8 cellular contexts compared by ENCODE assay signal in genomic region chr2:120012363-120012762, GRCh38. TPM values are rescaled to one million over a fixed set of nuclear protein-coding genes. Genes with fewer than 3 reads are reported as not detected.
DNase-seq lines count a peak whose midpoint lies in the region; ATAC-seq and TF ChIP-seq lines count a peak whose summit lies in the region.

No MANE protein-coding gene starts in this region.

- H3K4ac ChIP-seq in mesenchymal stem cell (ENCODE audit: low read depth in 1 of 2, low read length in 2 of 2): no peak overlapping the region

- H3K14ac ChIP-seq in mesenchymal stem cell (ENCODE audit: low read length in 2 of 2): no peak overlapping the region

- no peak overlapping the region for H2BK12ac ChIP-seq in mesenchymal stem cell (ENCODE audit: low read length in 2 of 2)

- peaks cover 0 to 26% (median 7%) of the 10 kb centered on the region in 9 donors for H3K4me1 ChIP-seq in heart right ventricle
- no peaks in the 10 kb centered on the region for H3K4me1 ChIP-seq in ascending aorta
- peaks cover 3% of the 10 kb centered on the region for H3K4me1 ChIP-seq in mesenchymal stem cell (ENCODE audit: control insufficient read depth, insufficient read depth, low read depth, low read length)
- H3K4me1 ChIP-seq in aorta (ENCODE audit: control insufficient read depth in 1 of 2, insufficient read depth in 2 of 2, low read length in 2 of 2): no peaks in the 10 kb centered on the region

- peak overlapping the region; percentile 89 for H3K9ac ChIP-seq in mesenchymal stem cell (ENCODE audit: low read length)

- no peaks in the 10 kb centered on the region for H3K36me3 ChIP-seq in heart right ventricle
- no peaks in the 10 kb centered on the region for H3K36me3 ChIP-seq in ascending aorta
- no peaks in the 10 kb centered on the region for H3K36me3 ChIP-seq in mesenchymal stem cell (ENCODE audit: control insufficient read depth in 1 of 2, insufficient read depth in 2 of 2, low read depth in 1 of 2, low read length in 2 of 2)
- no peaks in the 10 kb centered on the region for H3K36me3 ChIP-seq in aorta (ENCODE audit: control insufficient read depth in 1 of 2, insufficient read depth in 2 of 2, low read length in 1 of 2)

- H4K8ac ChIP-seq in mesenchymal stem cell (ENCODE audit: low read length): no peak overlapping the region

- H3K9me3 ChIP-seq in heart right ventricle (no peaks in the 10 kb centered on the region), ascending aorta (no peaks in the 10 kb centered on the region), mesenchymal stem cell (ENCODE audit: control insufficient read depth, low read length) (no peaks in the 10 kb centered on the region), aorta (ENCODE audit: control insufficient read depth, low read length) (no peaks in the 10 kb centered on the region)

- no peak overlapping the region for H2BK120ac ChIP-seq in mesenchymal stem cell (ENCODE audit: low read depth, low read length)

- WGBS in heart right ventricle, 2 donors: 31 to 32% methylated on average over 8 of the region's 8 CpGs
- WGBS in mesenchymal stem cell: 49% methylated on average over 8 of the region's 8 CpGs
- WGBS in aorta, 2 donors: 20 to 24% methylated on average over 8 of the region's 8 CpGs

- H3K27ac ChIP-seq in heart right ventricle: peak overlapping the region in 8 of 10 donors; percentile 80 to 90 (median 86)
- H3K27ac ChIP-seq in ascending aorta: peak overlapping the region; percentile 88 to 91
- H3K27ac ChIP-seq in mesenchymal stem cell (ENCODE audit: low read length, poor library complexity, severe bottlenecking): no peak overlapping the region
- H3K27ac ChIP-seq in aorta (ENCODE audit: low read depth in 1 of 2, low read length in 2 of 2): no peak overlapping the region

- no peak for DNase-seq in heart right ventricle
- no peak for DNase-seq in left cardiac atrium
- DNase-seq in ascending aorta (ENCODE audit: low spot score in 2 of 2): no peak
- DNase-seq in mesenchymal stem cell: no peak
- DNase-seq in aorta: no peak
- DNase-seq in SIG-M5 (lab: John Stamatoyannopoulos, UW): no peak
- no peak for DNase-seq in kidney glomerular epithelial cell (lab: John Stamatoyannopoulos, UW)

- TF ChIP-seq CTCF in heart right ventricle (IDR thresholded peaks at IDR 0.05): no peak
- TF ChIP-seq CTCF in ascending aorta (IDR thresholded peaks at IDR 0.05): no peak

- intact Hi-C loops in heart right ventricle (cut with DNase I): loop anchor here in 1 of 10 donors (10.0 kb wide), 2 partner anchors 162 to 258 kb away; partner anchors contain the start of gene PTPN4
- intact Hi-C loops in left cardiac atrium (cut with DNase I): no loop called here
- intact Hi-C loops in ascending aorta (cut with DNase I): loop anchor here (2.0 to 10.0 kb wide), 4 partner anchors 212 to 646 kb away; partner anchors contain the start of genes C2orf76, DBI, PTPN4 and RALB
- intact Hi-C loops in aorta (cut with DNase I): loop anchor here in 1 of 2 donors (10.0 kb wide), 1 partner anchor 258 kb away; the partner anchor contains the start of gene PTPN4

- ATAC-seq in heart right ventricle (no peak), left cardiac atrium (no peak), aorta (ENCODE audit: low FRiP score) (no peak), GM21367 (IDR thresholded peaks at IDR 0.05; ENCODE audit: unreplicated experiment) (no peak)

- H2BK5ac ChIP-seq in mesenchymal stem cell (ENCODE audit: low read depth, low read length, poor library complexity, severe bottlenecking): no peak overlapping the region

- H3K18ac ChIP-seq in mesenchymal stem cell (ENCODE audit: low read depth in 1 of 2, low read length in 2 of 2): no peak overlapping the region

- H4K91ac ChIP-seq in mesenchymal stem cell (ENCODE audit: low read length): no peak overlapping the region

- peak overlapping the region; percentile 82 for H3K4me2 ChIP-seq in mesenchymal stem cell (ENCODE audit: low read length, poor library complexity, severe bottlenecking)

- H3K23ac ChIP-seq in mesenchymal stem cell (ENCODE audit: low read length in 2 of 2): no peak overlapping the region

- H2BK15ac ChIP-seq in mesenchymal stem cell (ENCODE audit: low read depth, poor library complexity, severe bottlenecking): no peak overlapping the region

- H3K27me3 ChIP-seq in heart right ventricle (peaks cover 0 to 9% (median 0%) of the 10 kb centered on the region in 7 donors), ascending aorta (no peaks in the 10 kb centered on the region), mesenchymal stem cell (ENCODE audit: control insufficient read depth in 1 of 2, insufficient read depth in 1 of 2, low read length in 2 of 2) (no peaks in the 10 kb centered on the region), aorta (ENCODE audit: control insufficient read depth in 1 of 2, insufficient read depth in 2 of 2, low read length in 1 of 2) (no peaks in the 10 kb centered on the region)

- no peak overlapping the region for H2AFZ ChIP-seq in mesenchymal stem cell (ENCODE audit: low read depth, low read length)

- H3K79me1 ChIP-seq in mesenchymal stem cell (replicated peaks; ENCODE audit: low read length, poor library complexity, severe bottlenecking): peaks cover 6% of the 10 kb centered on the region

- peak overlapping the region; percentile 57 to 98 (median 94) for H3K4me3 ChIP-seq in heart right ventricle
- H3K4me3 ChIP-seq in ascending aorta: peak overlapping the region; percentile 79 to 97
- peak overlapping the region in 1 of 2 experiments; percentile 89 for H3K4me3 ChIP-seq in mesenchymal stem cell (ENCODE audit: insufficient read depth in 1 of 2, low read depth in 1 of 2, low read length in 2 of 2)
- peak overlapping the region; percentile 63 to 93 for H3K4me3 ChIP-seq in aorta (ENCODE audit: low read length in 2 of 2)

- H2AK5ac ChIP-seq in mesenchymal stem cell (ENCODE audit: low read length, severe bottlenecking): no peak overlapping the region

RNA-seq across cellular contexts. Expression of gene EPB41L5, which starts 0.5 kb away (rescaled TPM):
- 10 to 100 TPM in 9 of 10 donors, 1 to 10 TPM in 1; 8.4 to 18.8 (median 14.3) TPM for total RNA-seq in heart right ventricle
- polyA plus RNA-seq in heart right ventricle: 1 to 10 TPM; 3.8 to 4.2 TPM
- total RNA-seq in left cardiac atrium: 10 to 100 TPM in 1 of 2 donors, 1 to 10 TPM in 1; 9.3 to 13.1 TPM
- total RNA-seq in ascending aorta: 11.7 TPM
- polyA plus RNA-seq in mesenchymal stem cell (2013, experiment 1 of 2): 9.8 TPM
- 9.7 TPM for polyA plus RNA-seq in mesenchymal stem cell (2013, experiment 2 of 2)
- 10 to 100 TPM; 18.2 to 21.8 TPM for total RNA-seq in aorta
- 1 to 10 TPM; 4.3 to 4.6 TPM for polyA plus RNA-seq in aorta

Comparison
In these comparisons a context has a peak if more than half of its experiments do, and no peak if none do; other contexts are left out.
1. H3K27ac ChIP-seq: peak in heart right ventricle (8 of 10) and ascending aorta (2 of 2); none in mesenchymal stem cell (single experiment) and aorta (0 of 2).